Comparison of ENCODE assay signal across 15 cellular contexts in the genomic region with DNA sequence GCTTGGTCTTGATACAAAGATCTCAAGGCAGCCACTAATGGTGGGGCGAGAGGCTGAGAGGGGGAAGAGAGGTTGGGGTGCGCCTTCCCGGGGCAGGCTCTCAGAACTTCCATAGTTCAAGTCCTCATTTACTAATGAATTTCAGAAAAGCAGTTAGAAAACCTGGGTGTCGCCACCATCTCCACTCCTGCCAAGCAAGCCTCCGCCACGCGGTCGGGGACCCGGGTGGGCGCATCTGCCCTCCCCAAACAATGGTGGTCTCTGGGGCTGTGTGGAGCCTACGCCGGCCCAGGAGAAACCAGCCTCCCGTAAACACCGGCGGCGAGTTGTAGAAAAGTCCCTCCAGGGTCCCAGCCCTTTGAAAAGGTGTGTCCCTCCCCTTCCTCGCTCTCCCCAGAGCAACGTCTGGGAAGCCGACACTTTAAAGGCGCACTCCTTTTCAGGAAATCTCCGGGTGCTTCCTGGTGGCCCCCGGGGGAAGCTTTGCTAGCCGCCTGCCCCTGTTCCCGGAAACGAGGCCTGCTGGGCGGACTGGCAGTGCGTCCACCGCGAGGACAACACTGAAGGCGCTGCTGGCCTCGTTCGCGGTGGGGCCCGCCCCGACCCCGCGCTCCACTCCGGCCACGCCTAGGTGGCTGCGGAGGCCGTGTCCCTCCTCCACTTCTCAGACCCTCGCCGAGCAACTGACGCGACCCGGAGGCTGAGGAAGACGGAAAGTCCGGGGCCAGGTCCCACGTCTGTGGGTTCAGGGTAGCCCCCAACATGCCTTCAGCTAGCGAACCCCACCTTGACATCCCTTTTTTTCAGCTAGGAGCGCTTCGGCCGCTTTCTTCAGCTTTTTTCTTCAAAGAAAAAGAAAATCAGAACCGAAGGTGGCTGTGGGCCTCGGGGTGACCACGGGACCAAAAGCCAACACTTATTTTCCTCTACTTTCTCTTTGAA. TPM values are rescaled to one million over a fixed set of nuclear protein-coding genes. Genes with fewer than 3 reads are reported as not detected.
DNase-seq lines count a peak whose midpoint lies in the region; ATAC-seq and TF ChIP-seq lines count a peak whose summit lies in the region.
"Had no signal": no experiment of that assay in that cellular context is flagged by ENCODE, and none has a peak within 500 bp of the region (broad histone marks: within the 10 kb centered on the region; RNA-seq: fewer than 3 reads in every experiment).

No MANE protein-coding gene starts in this region.

- no peak overlapping the region for H4K91ac ChIP-seq in H9 (ENCODE audit: insufficient read length, low read depth, low read length)

- no peaks in the 10 kb centered on the region for H3K4me1 ChIP-seq in H9 (ENCODE audit: insufficient read depth, low read length)
- peaks cover 10 to 21% (median 16%) of the 10 kb centered on the region in 4 donors for H3K4me1 ChIP-seq in liver (ENCODE audit: control insufficient read depth in 4 of 4, insufficient read depth in 4 of 4, low read length in 3 of 4)
- peaks cover 20 to 21% (median 21%) of the 10 kb centered on the region in 3 donors for H3K4me1 ChIP-seq in skeletal muscle tissue (ENCODE audit: control insufficient read depth in 3 of 3, insufficient read depth in 3 of 3, low read length in 3 of 3)
- H3K4me1 ChIP-seq: Caco-2 had no signal

- peaks cover 60% of the 10 kb centered on the region for H3K27me3 ChIP-seq in H9 (ENCODE audit: insufficient read depth, low read length)
- H3K27me3 ChIP-seq in liver (ENCODE audit: control insufficient read depth in 4 of 4, insufficient read depth in 4 of 4, low read length in 3 of 4) = peaks cover 0 to 28% (median 15%) of the 10 kb centered on the region in 4 donors
- peaks cover 56 to 68% (median 65%) of the 10 kb centered on the region in 3 donors for H3K27me3 ChIP-seq in skeletal muscle tissue (ENCODE audit: control insufficient read depth in 3 of 3, insufficient read depth in 3 of 3, low read length in 3 of 3)

- no peaks in the 10 kb centered on the region for H4K20me1 ChIP-seq in H9 (ENCODE audit: control insufficient read depth, insufficient read depth, insufficient read length)

- no peak overlapping the region for H4K8ac ChIP-seq in H9 (replicated peaks; ENCODE audit: insufficient read length, low read depth, low read length)

- peak overlapping the region in 2 of 3 donors; percentile 49 to 57 for H3K4me3 ChIP-seq in liver (ENCODE audit: low read depth in 1 of 3, low read length in 3 of 3)
- peak overlapping the region; percentile 65 to 69 (median 65) for H3K4me3 ChIP-seq in skeletal muscle tissue (ENCODE audit: low read length in 3 of 3)
- H3K4me3 ChIP-seq: MG63 had no signal

- H3K79me1 ChIP-seq in H9 (ENCODE audit: insufficient read depth, low read depth, low read length, poor library complexity, severe bottlenecking) = no peaks in the 10 kb centered on the region

- no peak overlapping the region for H2BK120ac ChIP-seq in H9 (ENCODE audit: low read depth, low read length, poor library complexity, severe bottlenecking)

- DNase-seq in H9 (peak; percentile 41), ecto neural progenitor cell (ENCODE audit: low spot score) (peak; percentile 61), RPMI8226 (no peak)
- DNase-seq: activated B cell treated with CpG ODN at 0.5 μM for 24 hours; Caco-2; MG63; naive thymus-derived CD4-positive, alpha-beta T cell; NCI-H510A; stimulated activated CD4-positive, alpha-beta T cell treated with anti-CD3 and anti-CD28 coated beads, Interleukin-2, amount 100 ng/mL, for 48 hours had no signal

- H3T11ph ChIP-seq in H9 (ENCODE audit: low read length) = no peak overlapping the region

- no peak overlapping the region for H3K9ac ChIP-seq in H9 (ENCODE audit: extremely low read depth, insufficient read length, low read length)
- no peak overlapping the region for H3K9ac ChIP-seq in liver (ENCODE audit: low read depth in 1 of 2, low read length in 2 of 2)
- peak overlapping the region; percentile 36 to 60 (median 54) for H3K9ac ChIP-seq in skeletal muscle tissue (ENCODE audit: low read depth in 1 of 3, low read length in 3 of 3)

- no peak overlapping the region for H2BK15ac ChIP-seq in H9 (ENCODE audit: low read depth, low read length)

- no peak overlapping the region for H2BK12ac ChIP-seq in H9 (ENCODE audit: insufficient read length, low read depth, low read length)

- H3K4me1 Mint-ChIP-seq in H9 = peaks cover 8 to 27% of the 10 kb centered on the region in 2 experiments; a peak in 3 of 4 replicates

- peaks cover 3% of the 10 kb centered on the region for H3K23me2 ChIP-seq in H9 (ENCODE audit: insufficient read length, low read depth, low read length, poor library complexity, severe bottlenecking)

- peaks cover 99% of the 10 kb centered on the region for H3K27me3 Mint-ChIP-seq in H9 (ENCODE audit: low read depth)

- no peak overlapping the region for H3K27ac ChIP-seq in H9 (ENCODE audit: insufficient read length, low read depth, low read length)
- no peak overlapping the region for H3K27ac ChIP-seq in liver (ENCODE audit: low read depth in 1 of 2, low read length in 2 of 2)
- no peak overlapping the region for H3K27ac ChIP-seq in skeletal muscle tissue (ENCODE audit: low read depth, low read length)

- H2AK5ac ChIP-seq in H9 (ENCODE audit: insufficient read length, low read length) = no peak overlapping the region

- no peak for TF ChIP-seq RAD21 in liver (IDR thresholded peaks at IDR 0.05)

- no peak overlapping the region for H3K18ac ChIP-seq in H9 (ENCODE audit: insufficient read length, low read depth, low read length)

- H3K4ac ChIP-seq in H9 (ENCODE audit: low read depth, low read length) = no peak overlapping the region

- no peak overlapping the region for H4K5ac ChIP-seq in H9 (ENCODE audit: insufficient read length, low read depth, low read length)

- peak overlapping the region; percentile 36 for H3K4me2 ChIP-seq in H9 (ENCODE audit: insufficient read depth, insufficient read length, low read length)

- H3K9me3 ChIP-seq in H9 (ENCODE audit: control insufficient read depth, low read depth, low read length) = no peaks in the 10 kb centered on the region
- H3K9me3 ChIP-seq in liver (ENCODE audit: control insufficient read depth in 4 of 4, low read length in 3 of 4) = no peaks in the 10 kb centered on the region
- H3K9me3 ChIP-seq in skeletal muscle tissue (ENCODE audit: control insufficient read depth in 3 of 3, low read length in 3 of 3) = no peaks in the 10 kb centered on the region
- H3K9me3 ChIP-seq: Caco-2, MG63 had no signal

- peaks cover 0 to 2% of the 10 kb centered on the region in 2 experiments; a peak in 2 of 5 replicates for H3K9me3 Mint-ChIP-seq in H9
- H3K9me3 Mint-ChIP-seq: activated B cell treated with CpG ODN at 0.5 μM for 24 hours had no signal

- ATAC-seq in HG03097 (IDR thresholded peaks at IDR 0.05; ENCODE audit: low FRiP score, unreplicated experiment) (no peak), GM21528 (IDR thresholded peaks at IDR 0.05; ENCODE audit: low FRiP score, unreplicated experiment) (no peak), GM21381 (IDR thresholded peaks at IDR 0.05; ENCODE audit: unreplicated experiment) (no peak)
- ATAC-seq: naive thymus-derived CD4-positive, alpha-beta T cell had no signal

- no peak overlapping the region for H3K56ac ChIP-seq in H9 (ENCODE audit: insufficient read length, low read depth, low read length)

- H2AFZ ChIP-seq in H9 (ENCODE audit: low read length) = no peak overlapping the region

- H3K23ac ChIP-seq in H9 (ENCODE audit: insufficient read length, low read depth, low read length) = no peak overlapping the region

- no peak overlapping the region for H3K27ac Mint-ChIP-seq in H9
- H3K27ac Mint-ChIP-seq: activated B cell treated with CpG ODN at 0.5 μM for 24 hours; naive thymus-derived CD4-positive, alpha-beta T cell had no signal

- no peak overlapping the region for H2BK20ac ChIP-seq in H9 (ENCODE audit: low read depth, low read length, poor library complexity, severe bottlenecking)

- no peak overlapping the region for H3K14ac ChIP-seq in H9 (ENCODE audit: insufficient read depth, low read length)

- no CpG with 5 or more reads among the region's 56 CpGs for WGBS in H9 (ENCODE audit: extremely low coverage, insufficient read length, low lambda C conversion rate)
- WGBS in liver = 9% methylated on average over 56 of the region's 56 CpGs

- 0 out of 7 replicates have a peak, but pooled peaks cover 0 to under 1% (median 0%) of the 10 kb centered on the region in 3 experiments for H3K36me3 Mint-ChIP-seq in H9 (ENCODE audit: insufficient read depth in 1 of 3, low read depth in 3 of 3)
- H3K36me3 Mint-ChIP-seq: naive thymus-derived CD4-positive, alpha-beta T cell had no signal

- H3K4me3 Mint-ChIP-seq in H9 = peak overlapping the region; percentile 38 to 69
- H3K4me3 Mint-ChIP-seq: activated B cell treated with CpG ODN at 0.5 μM for 24 hours had no signal

- no peaks in the 10 kb centered on the region for H3K36me3 ChIP-seq in liver (ENCODE audit: control insufficient read depth in 4 of 4, insufficient read depth in 3 of 4, low read depth in 1 of 4, low read length in 3 of 4)
- no peaks in the 10 kb centered on the region for H3K36me3 ChIP-seq in skeletal muscle tissue (ENCODE audit: control insufficient read depth in 3 of 3, insufficient read depth in 3 of 3, low read length in 3 of 3)
- H3K36me3 ChIP-seq: MG63 had no signal

- H2BK5ac ChIP-seq in H9 (ENCODE audit: insufficient read length, low read length) = no peak overlapping the region

- H3K79me2 ChIP-seq in H9 (ENCODE audit: insufficient read depth, low read length) = no peaks in the 10 kb centered on the region

- no peak for TF ChIP-seq CTCF in H9 (conservative IDR thresholded peaks at IDR 0.05)
- no peak for TF ChIP-seq CTCF in liver (IDR thresholded peaks at IDR 0.05; ENCODE audit: low read depth, low read length, missing input control)

TF ChIP-seq in liver, 16 proteins besides CTCF, POLR2A, EP300 and RAD21 (continues in another document):
- TF ChIP-seq RXRA (IDR thresholded peaks at IDR 0.05) (no peak), YY1 (IDR thresholded peaks at IDR 0.05) (no peak)

RNA-seq across cellular contexts. Expression of gene EVX2, which starts 16.8 kb away (rescaled TPM):
- total RNA-seq in H9 (2021) (not detected in 2 replicates), liver (not detected), skeletal muscle tissue (under 0.01 TPM)
- not detected for polyA plus RNA-seq in liver
- total RNA-seq: activated B cell treated with CpG ODN at 0.5 μM for 24 hours; Caco-2; naive thymus-derived CD4-positive, alpha-beta T cell had no signal
- polyA plus RNA-seq: naive thymus-derived CD4-positive, alpha-beta T cell; thymus had no signal

RNA-seq across cellular contexts. Expression of gene HOXD13, which starts 25.6 kb away (rescaled TPM):
- not detected in 2 replicates for total RNA-seq in H9 (2021)
- not detected for total RNA-seq in liver
- not detected for polyA plus RNA-seq in liver
- total RNA-seq in skeletal muscle tissue = under 0.01 TPM
- total RNA-seq: activated B cell treated with CpG ODN at 0.5 μM for 24 hours; Caco-2; naive thymus-derived CD4-positive, alpha-beta T cell had no signal
- polyA plus RNA-seq: naive thymus-derived CD4-positive, alpha-beta T cell had no signal

RNA-seq across cellular contexts. Expression of gene HOXD12, which starts 32.7 kb away (rescaled TPM):
- total RNA-seq in H9 (2021) (not detected in 2 replicates), liver (not detected), skeletal muscle tissue (not detected)
- polyA plus RNA-seq in liver = not detected
- total RNA-seq: activated B cell treated with CpG ODN at 0.5 μM for 24 hours; Caco-2; naive thymus-derived CD4-positive, alpha-beta T cell had no signal
- polyA plus RNA-seq: naive thymus-derived CD4-positive, alpha-beta T cell; thymus had no signal

RNA-seq across cellular contexts. Expression of gene HOXD11, which starts 40.2 kb away (rescaled TPM):
- total RNA-seq in H9 (2021) (not detected in 2 replicates), liver (not detected), skeletal muscle tissue (not detected)
- not detected for polyA plus RNA-seq in liver
- total RNA-seq: activated B cell treated with CpG ODN at 0.5 μM for 24 hours; Caco-2; naive thymus-derived CD4-positive, alpha-beta T cell had no signal
- polyA plus RNA-seq: naive thymus-derived CD4-positive, alpha-beta T cell had no signal

RNA-seq across cellular contexts. Expression of gene HOXD10, which starts 49.7 kb away (rescaled TPM):
- total RNA-seq in H9 (2021) (not detected in 2 replicates), liver (not detected), skeletal muscle tissue (0.52 TPM)
- polyA plus RNA-seq in liver = not detected
- total RNA-seq: activated B cell treated with CpG ODN at 0.5 μM for 24 hours; Caco-2; naive thymus-derived CD4-positive, alpha-beta T cell had no signal
- polyA plus RNA-seq: naive thymus-derived CD4-positive, alpha-beta T cell had no signal

Comparison
In these comparisons a context has a peak if more than half of its experiments do, and no peak if none do; other contexts are left out.
1. H3K9ac ChIP-seq: peak in skeletal muscle tissue (3 of 3); none in H9 (single experiment) and liver (0 of 2).